ENCODE assay signal across 1 cellular context in the genomic region with DNA sequence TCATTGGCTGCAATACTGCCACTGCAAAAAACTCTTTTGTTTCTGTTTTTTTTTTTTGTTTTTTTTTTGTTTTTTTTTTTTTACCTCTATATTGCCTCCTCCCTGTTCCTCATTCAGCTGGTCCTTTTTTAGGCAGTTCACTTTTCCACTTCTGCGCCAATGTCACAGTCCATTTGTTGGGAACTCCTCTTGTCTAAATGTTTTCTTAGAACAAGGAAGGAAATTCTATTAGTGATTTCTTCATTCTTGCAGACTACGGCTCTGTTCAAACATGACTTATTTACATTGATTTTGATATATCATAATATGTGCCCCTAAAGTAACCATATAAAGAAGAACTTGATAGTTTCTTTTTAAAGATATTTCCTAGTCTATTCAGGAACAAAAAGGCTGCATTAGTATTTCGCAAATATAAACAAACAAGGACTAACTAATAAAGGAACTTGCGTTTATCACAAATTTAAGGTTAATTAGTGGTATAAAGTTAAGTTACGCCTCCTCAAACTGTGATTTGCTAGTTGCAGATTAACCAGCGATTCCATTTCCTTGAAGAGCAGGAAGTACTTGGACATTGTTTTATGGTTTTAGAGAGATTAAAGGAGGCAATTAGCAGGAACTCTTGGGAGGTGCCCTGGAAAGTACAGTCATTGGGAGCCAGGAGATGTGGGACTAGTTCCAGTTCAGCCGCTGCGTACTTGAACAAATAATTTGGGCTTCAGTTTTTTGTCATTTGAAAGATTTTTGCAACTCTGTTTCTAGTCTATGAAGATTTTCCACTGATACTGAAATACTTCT.
TF ChIP-seq lines count a peak whose summit lies in the region.

No MANE protein-coding gene starts in this region.

TF ChIP-seq in A549, 52 proteins besides CTCF, POLR2A, EP300 and RAD21:
- TF ChIP-seq ZC3H11A (IDR thresholded peaks at IDR 0.05) (no peak), MAZ (IDR thresholded peaks at IDR 0.05; ENCODE audit: borderline replicate concordance, low read depth, low read length) (no peak), NR3C1 (IDR thresholded peaks at IDR 0.05) (no peak), PHF8 (IDR thresholded peaks at IDR 0.05; ENCODE audit: borderline replicate concordance, low read depth) (no peak), FOXS1 (CRISPR knock-in tag; IDR thresholded peaks at IDR 0.05) (no peak), NPAS2 (CRISPR knock-in tag; IDR thresholded peaks at IDR 0.05; ENCODE audit: borderline replicate concordance) (no peak), BHLHE40 (IDR thresholded peaks at IDR 0.05; ENCODE audit: low read depth, low read length) (no peak), CHD4 (IDR thresholded peaks at IDR 0.05; ENCODE audit: borderline replicate concordance) (no peak), HOXA7 (CRISPR knock-in tag; IDR thresholded peaks at IDR 0.05) (no peak), FOSB (CRISPR knock-in tag; IDR thresholded peaks at IDR 0.05) (no peak)
- TF ChIP-seq, protein P1, sequence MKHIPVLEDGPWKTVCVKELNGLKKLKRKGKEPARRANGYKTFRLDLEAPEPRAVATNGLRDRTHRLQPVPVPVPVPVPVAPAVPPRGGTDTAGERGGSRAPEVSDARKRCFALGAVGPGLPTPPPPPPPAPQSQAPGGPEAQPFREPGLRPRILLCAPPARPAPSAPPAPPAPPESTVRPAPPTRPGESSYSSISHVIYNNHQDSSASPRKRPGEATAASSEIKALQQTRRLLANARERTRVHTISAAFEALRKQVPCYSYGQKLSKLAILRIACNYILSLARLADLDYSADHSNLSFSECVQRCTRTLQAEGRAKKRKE (CRISPR knock-in tag; IDR thresholded peaks at IDR 0.05; ENCODE audit: low read depth), result no peak
- TF ChIP-seq, protein P2, sequence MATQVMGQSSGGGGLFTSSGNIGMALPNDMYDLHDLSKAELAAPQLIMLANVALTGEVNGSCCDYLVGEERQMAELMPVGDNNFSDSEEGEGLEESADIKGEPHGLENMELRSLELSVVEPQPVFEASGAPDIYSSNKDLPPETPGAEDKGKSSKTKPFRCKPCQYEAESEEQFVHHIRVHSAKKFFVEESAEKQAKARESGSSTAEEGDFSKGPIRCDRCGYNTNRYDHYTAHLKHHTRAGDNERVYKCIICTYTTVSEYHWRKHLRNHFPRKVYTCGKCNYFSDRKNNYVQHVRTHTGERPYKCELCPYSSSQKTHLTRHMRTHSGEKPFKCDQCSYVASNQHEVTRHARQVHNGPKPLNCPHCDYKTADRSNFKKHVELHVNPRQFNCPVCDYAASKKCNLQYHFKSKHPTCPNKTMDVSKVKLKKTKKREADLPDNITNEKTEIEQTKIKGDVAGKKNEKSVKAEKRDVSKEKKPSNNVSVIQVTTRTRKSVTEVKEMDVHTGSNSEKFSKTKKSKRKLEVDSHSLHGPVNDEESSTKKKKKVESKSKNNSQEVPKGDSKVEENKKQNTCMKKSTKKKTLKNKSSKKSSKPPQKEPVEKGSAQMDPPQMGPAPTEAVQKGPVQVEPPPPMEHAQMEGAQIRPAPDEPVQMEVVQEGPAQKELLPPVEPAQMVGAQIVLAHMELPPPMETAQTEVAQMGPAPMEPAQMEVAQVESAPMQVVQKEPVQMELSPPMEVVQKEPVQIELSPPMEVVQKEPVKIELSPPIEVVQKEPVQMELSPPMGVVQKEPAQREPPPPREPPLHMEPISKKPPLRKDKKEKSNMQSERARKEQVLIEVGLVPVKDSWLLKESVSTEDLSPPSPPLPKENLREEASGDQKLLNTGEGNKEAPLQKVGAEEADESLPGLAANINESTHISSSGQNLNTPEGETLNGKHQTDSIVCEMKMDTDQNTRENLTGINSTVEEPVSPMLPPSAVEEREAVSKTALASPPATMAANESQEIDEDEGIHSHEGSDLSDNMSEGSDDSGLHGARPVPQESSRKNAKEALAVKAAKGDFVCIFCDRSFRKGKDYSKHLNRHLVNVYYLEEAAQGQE (IDR thresholded peaks at IDR 0.05), result no peak
- TF ChIP-seq, protein P3, sequence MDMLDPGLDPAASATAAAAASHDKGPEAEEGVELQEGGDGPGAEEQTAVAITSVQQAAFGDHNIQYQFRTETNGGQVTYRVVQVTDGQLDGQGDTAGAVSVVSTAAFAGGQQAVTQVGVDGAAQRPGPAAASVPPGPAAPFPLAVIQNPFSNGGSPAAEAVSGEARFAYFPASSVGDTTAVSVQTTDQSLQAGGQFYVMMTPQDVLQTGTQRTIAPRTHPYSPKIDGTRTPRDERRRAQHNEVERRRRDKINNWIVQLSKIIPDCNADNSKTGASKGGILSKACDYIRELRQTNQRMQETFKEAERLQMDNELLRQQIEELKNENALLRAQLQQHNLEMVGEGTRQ (IDR thresholded peaks at IDR 0.05), result no peak
